ENCODE assay signal across 1 cellular context in genomic region chr10:77192402-77192801, GRCh38.
TF ChIP-seq lines count a peak whose summit lies in the region.

No MANE protein-coding gene starts in this region.

TF ChIP-seq in IMR-90, 13 proteins besides CTCF, POLR2A, EP300 and RAD21 (continued from another document):
- TF ChIP-seq ELK1 (IDR thresholded peaks at IDR 0.05; ENCODE audit: borderline replicate concordance, low read depth, low read length): no peak
- TF ChIP-seq CHD1 (IDR thresholded peaks at IDR 0.05; ENCODE audit: low read depth, low read length): no peak
- TF ChIP-seq RCOR1 (IDR thresholded peaks at IDR 0.05; ENCODE audit: insufficient replicate concordance, low read length): peak; percentile 51
- TF ChIP-seq CEBPB (IDR thresholded peaks at IDR 0.05; ENCODE audit: low read depth, low read length): no peak
- TF ChIP-seq MXI1 (IDR thresholded peaks at IDR 0.05; ENCODE audit: borderline replicate concordance, low read depth, low read length): no peak
